ENCODE assay signal across 2 cellular contexts in the genomic region with DNA sequence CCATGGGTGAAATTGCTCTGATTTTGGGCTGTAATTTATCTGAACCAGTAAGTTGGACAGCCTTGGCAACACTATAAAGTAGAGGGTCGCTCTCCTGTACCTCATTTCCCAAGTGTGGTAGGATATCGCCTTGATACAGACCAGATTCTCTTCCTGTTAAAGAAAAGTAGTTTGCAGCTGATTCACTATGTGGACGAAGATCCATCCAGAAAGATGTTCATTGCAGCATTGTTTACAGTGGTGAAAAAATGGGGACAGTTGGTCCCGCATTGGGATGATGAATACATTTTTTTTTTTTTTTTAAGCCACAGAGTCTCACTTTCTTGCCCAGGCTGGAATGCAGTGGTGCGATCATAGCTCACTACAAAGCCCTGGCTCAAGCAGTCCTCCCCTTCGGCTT.
TF ChIP-seq lines count a peak whose summit lies in the region.

No MANE protein-coding gene starts in this region.

TF ChIP-seq in SK-N-SH, 30 proteins besides CTCF, POLR2A, EP300 and RAD21 (continued from another document):
- TF ChIP-seq, protein P1, sequence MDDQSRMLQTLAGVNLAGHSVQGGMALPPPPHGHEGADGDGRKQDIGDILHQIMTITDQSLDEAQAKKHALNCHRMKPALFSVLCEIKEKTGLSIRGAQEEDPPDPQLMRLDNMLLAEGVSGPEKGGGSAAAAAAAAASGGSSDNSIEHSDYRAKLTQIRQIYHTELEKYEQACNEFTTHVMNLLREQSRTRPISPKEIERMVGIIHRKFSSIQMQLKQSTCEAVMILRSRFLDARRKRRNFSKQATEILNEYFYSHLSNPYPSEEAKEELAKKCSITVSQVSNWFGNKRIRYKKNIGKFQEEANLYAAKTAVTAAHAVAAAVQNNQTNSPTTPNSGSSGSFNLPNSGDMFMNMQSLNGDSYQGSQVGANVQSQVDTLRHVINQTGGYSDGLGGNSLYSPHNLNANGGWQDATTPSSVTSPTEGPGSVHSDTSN (IDR thresholded peaks at IDR 0.05) = no peak
- TF ChIP-seq NFIC (IDR thresholded peaks at IDR 0.05; ENCODE audit: borderline replicate concordance) = no peak
- TF ChIP-seq YY1 (IDR thresholded peaks at IDR 0.05; ENCODE audit: low read depth) = no peak
- no peak for TF ChIP-seq SIN3A (IDR thresholded peaks at IDR 0.05; ENCODE audit: borderline replicate concordance, low read depth, low read length)
- TF ChIP-seq FOXM1 (IDR thresholded peaks at IDR 0.05; ENCODE audit: low read depth) = no peak
- TF ChIP-seq GABPA (IDR thresholded peaks at IDR 0.05; ENCODE audit: low read depth) = no peak
- TF ChIP-seq JUND (IDR thresholded peaks at IDR 0.05) = no peak
- no peak for TF ChIP-seq SMC3 (IDR thresholded peaks at IDR 0.05; ENCODE audit: low read depth, low read length)
- TF ChIP-seq RFX5 (IDR thresholded peaks at IDR 0.05; ENCODE audit: low read length) = no peak
- no peak for TF ChIP-seq EZH2phosphoT487 (IDR thresholded peaks at IDR 0.05; ENCODE audit: borderline replicate concordance, low read depth)
- TF ChIP-seq, protein P2, sequence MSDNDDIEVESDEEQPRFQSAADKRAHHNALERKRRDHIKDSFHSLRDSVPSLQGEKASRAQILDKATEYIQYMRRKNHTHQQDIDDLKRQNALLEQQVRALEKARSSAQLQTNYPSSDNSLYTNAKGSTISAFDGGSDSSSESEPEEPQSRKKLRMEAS (IDR thresholded peaks at IDR 0.05; ENCODE audit: low read depth) = no peak
- TF ChIP-seq, protein P3, sequence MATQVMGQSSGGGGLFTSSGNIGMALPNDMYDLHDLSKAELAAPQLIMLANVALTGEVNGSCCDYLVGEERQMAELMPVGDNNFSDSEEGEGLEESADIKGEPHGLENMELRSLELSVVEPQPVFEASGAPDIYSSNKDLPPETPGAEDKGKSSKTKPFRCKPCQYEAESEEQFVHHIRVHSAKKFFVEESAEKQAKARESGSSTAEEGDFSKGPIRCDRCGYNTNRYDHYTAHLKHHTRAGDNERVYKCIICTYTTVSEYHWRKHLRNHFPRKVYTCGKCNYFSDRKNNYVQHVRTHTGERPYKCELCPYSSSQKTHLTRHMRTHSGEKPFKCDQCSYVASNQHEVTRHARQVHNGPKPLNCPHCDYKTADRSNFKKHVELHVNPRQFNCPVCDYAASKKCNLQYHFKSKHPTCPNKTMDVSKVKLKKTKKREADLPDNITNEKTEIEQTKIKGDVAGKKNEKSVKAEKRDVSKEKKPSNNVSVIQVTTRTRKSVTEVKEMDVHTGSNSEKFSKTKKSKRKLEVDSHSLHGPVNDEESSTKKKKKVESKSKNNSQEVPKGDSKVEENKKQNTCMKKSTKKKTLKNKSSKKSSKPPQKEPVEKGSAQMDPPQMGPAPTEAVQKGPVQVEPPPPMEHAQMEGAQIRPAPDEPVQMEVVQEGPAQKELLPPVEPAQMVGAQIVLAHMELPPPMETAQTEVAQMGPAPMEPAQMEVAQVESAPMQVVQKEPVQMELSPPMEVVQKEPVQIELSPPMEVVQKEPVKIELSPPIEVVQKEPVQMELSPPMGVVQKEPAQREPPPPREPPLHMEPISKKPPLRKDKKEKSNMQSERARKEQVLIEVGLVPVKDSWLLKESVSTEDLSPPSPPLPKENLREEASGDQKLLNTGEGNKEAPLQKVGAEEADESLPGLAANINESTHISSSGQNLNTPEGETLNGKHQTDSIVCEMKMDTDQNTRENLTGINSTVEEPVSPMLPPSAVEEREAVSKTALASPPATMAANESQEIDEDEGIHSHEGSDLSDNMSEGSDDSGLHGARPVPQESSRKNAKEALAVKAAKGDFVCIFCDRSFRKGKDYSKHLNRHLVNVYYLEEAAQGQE (IDR thresholded peaks at IDR 0.05; ENCODE audit: low read depth, low read length) = no peak
- TF ChIP-seq, protein P4, sequence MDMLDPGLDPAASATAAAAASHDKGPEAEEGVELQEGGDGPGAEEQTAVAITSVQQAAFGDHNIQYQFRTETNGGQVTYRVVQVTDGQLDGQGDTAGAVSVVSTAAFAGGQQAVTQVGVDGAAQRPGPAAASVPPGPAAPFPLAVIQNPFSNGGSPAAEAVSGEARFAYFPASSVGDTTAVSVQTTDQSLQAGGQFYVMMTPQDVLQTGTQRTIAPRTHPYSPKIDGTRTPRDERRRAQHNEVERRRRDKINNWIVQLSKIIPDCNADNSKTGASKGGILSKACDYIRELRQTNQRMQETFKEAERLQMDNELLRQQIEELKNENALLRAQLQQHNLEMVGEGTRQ (IDR thresholded peaks at IDR 0.05; ENCODE audit: borderline replicate concordance, low read depth, low read length) = no peak

TF ChIP-seq in SK-N-SH treated with all-trans-retinoic acid at 6 μM for 48 hours, 23 proteins besides CTCF, POLR2A, EP300 and RAD21 (continued from another document):
- TF ChIP-seq, protein P5, sequence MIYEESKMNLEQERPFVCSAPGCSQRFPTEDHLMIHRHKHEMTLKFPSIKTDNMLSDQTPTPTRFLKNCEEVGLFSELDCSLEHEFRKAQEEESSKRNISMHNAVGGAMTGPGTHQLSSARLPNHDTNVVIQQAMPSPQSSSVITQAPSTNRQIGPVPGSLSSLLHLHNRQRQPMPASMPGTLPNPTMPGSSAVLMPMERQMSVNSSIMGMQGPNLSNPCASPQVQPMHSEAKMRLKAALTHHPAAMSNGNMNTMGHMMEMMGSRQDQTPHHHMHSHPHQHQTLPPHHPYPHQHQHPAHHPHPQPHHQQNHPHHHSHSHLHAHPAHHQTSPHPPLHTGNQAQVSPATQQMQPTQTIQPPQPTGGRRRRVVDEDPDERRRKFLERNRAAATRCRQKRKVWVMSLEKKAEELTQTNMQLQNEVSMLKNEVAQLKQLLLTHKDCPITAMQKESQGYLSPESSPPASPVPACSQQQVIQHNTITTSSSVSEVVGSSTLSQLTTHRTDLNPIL (CRISPR knock-in tag; IDR thresholded peaks at IDR 0.05; ENCODE audit: low read depth) = no peak
- TF ChIP-seq ZFP3 (CRISPR knock-in tag; IDR thresholded peaks at IDR 0.05) = no peak
- no peak for TF ChIP-seq OSR1 (CRISPR knock-in tag; IDR thresholded peaks at IDR 0.05)
- TF ChIP-seq, protein P6, sequence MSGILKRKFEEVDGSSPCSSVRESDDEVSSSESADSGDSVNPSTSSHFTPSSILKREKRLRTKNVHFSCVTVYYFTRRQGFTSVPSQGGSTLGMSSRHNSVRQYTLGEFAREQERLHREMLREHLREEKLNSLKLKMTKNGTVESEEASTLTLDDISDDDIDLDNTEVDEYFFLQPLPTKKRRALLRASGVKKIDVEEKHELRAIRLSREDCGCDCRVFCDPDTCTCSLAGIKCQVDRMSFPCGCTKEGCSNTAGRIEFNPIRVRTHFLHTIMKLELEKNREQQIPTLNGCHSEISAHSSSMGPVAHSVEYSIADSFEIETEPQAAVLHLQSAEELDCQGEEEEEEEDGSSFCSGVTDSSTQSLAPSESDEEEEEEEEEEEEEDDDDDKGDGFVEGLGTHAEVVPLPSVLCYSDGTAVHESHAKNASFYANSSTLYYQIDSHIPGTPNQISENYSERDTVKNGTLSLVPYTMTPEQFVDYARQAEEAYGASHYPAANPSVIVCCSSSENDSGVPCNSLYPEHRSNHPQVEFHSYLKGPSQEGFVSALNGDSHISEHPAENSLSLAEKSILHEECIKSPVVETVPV (CRISPR knock-in tag; IDR thresholded peaks at IDR 0.05) = no peak
- no peak for TF ChIP-seq ARNTL (CRISPR knock-in tag; IDR thresholded peaks at IDR 0.05; ENCODE audit: borderline replicate concordance, low read depth)
- TF ChIP-seq ZNF565 (CRISPR knock-in tag; conservative IDR thresholded peaks at IDR 0.05; ENCODE audit: low read depth) = no peak
- TF ChIP-seq ZC3H10 (CRISPR knock-in tag; IDR thresholded peaks at IDR 0.05) = no peak
- TF ChIP-seq, protein P7, sequence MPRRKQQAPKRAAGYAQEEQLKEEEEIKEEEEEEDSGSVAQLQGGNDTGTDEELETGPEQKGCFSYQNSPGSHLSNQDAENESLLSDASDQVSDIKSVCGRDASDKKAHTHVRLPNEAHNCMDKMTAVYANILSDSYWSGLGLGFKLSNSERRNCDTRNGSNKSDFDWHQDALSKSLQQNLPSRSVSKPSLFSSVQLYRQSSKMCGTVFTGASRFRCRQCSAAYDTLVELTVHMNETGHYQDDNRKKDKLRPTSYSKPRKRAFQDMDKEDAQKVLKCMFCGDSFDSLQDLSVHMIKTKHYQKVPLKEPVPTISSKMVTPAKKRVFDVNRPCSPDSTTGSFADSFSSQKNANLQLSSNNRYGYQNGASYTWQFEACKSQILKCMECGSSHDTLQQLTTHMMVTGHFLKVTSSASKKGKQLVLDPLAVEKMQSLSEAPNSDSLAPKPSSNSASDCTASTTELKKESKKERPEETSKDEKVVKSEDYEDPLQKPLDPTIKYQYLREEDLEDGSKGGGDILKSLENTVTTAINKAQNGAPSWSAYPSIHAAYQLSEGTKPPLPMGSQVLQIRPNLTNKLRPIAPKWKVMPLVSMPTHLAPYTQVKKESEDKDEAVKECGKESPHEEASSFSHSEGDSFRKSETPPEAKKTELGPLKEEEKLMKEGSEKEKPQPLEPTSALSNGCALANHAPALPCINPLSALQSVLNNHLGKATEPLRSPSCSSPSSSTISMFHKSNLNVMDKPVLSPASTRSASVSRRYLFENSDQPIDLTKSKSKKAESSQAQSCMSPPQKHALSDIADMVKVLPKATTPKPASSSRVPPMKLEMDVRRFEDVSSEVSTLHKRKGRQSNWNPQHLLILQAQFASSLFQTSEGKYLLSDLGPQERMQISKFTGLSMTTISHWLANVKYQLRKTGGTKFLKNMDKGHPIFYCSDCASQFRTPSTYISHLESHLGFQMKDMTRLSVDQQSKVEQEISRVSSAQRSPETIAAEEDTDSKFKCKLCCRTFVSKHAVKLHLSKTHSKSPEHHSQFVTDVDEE (CRISPR knock-in tag; IDR thresholded peaks at IDR 0.05) = no peak
- TF ChIP-seq GLIS3 (CRISPR knock-in tag; IDR thresholded peaks at IDR 0.05) = no peak
- no peak for TF ChIP-seq BACH2 (CRISPR knock-in tag; IDR thresholded peaks at IDR 0.05; ENCODE audit: borderline replicate concordance)
- no peak for TF ChIP-seq ZNF70 (CRISPR knock-in tag; IDR thresholded peaks at IDR 0.05)
TF ChIP-seq in SK-N-SH treated with all-trans-retinoic acid at 6 μM for 48 hours: peak in this region for 0.
